Comparison of ENCODE assay signal across 1 cellular context in the genomic region with DNA sequence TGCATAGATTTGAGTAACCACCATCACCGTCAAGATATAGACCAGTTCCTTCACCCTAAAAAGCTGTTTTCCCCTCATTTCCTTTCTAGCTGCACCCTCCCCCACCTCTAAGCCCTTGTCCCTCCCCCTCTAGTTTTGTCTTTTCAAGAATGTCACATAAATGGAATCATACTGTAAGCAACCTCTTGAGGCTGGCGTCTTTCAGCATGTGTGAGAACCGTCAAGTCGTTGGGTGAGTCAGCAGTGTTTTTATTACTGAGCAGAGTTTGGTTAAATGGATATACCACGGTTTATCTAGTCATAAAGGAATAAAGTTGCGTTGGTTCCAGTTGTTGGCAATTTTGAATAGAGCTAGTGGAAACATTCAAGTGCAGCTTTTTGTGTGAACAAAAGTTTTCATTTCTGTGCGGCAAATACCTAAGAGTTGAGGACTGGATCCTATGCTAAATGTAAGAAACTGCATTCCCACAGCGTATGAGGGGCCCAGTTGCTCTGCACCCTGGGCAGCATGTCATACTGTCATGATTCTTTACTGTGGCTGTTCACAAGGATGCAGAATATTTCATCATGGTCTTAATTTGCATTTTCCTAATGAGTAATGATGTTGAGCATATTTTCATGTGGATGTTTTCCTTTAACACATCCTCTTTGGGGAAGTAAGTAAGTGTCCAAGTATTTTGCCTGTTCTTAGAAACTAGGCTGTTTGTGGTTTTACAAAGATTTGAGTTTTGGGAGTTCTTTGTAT.
TF ChIP-seq lines count a peak whose summit lies in the region.

No MANE protein-coding gene starts in this region.

TF ChIP-seq in HEK293, 187 proteins besides CTCF, POLR2A, EP300 and RAD21 (continued from another document):
- no peak for TF ChIP-seq ELK4 (IDR thresholded peaks at IDR 0.05; ENCODE audit: borderline replicate concordance, low read depth, low read length)
- TF ChIP-seq, protein P1, sequence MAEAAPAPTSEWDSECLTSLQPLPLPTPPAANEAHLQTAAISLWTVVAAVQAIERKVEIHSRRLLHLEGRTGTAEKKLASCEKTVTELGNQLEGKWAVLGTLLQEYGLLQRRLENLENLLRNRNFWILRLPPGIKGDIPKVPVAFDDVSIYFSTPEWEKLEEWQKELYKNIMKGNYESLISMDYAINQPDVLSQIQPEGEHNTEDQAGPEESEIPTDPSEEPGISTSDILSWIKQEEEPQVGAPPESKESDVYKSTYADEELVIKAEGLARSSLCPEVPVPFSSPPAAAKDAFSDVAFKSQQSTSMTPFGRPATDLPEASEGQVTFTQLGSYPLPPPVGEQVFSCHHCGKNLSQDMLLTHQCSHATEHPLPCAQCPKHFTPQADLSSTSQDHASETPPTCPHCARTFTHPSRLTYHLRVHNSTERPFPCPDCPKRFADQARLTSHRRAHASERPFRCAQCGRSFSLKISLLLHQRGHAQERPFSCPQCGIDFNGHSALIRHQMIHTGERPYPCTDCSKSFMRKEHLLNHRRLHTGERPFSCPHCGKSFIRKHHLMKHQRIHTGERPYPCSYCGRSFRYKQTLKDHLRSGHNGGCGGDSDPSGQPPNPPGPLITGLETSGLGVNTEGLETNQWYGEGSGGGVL (tag by site-specific recombination; IDR thresholded peaks at IDR 0.05), result peak; percentile 56
- no peak for TF ChIP-seq BCL11A (tag by site-specific recombination; IDR thresholded peaks at IDR 0.05; ENCODE audit: low read depth)
- TF ChIP-seq, protein P2, sequence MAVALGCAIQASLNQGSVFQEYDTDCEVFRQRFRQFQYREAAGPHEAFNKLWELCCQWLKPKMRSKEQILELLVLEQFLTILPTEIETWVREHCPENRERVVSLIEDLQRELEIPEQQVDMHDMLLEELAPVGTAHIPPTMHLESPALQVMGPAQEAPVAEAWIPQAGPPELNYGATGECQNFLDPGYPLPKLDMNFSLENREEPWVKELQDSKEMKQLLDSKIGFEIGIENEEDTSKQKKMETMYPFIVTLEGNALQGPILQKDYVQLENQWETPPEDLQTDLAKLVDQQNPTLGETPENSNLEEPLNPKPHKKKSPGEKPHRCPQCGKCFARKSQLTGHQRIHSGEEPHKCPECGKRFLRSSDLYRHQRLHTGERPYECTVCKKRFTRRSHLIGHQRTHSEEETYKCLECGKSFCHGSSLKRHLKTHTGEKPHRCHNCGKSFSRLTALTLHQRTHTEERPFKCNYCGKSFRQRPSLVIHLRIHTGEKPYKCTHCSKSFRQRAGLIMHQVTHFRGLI (tag by site-specific recombination; IDR thresholded peaks at IDR 0.05), result no peak
- no peak for TF ChIP-seq MYNN (tag by site-specific recombination; IDR thresholded peaks at IDR 0.05; ENCODE audit: borderline replicate concordance)
